ENCODE assay signal across 18 cellular contexts in genomic region chr17:7324438-7324779, GRCh38. TPM values are rescaled to one million over a fixed set of nuclear protein-coding genes. Genes with fewer than 3 reads are reported as not detected.
A peak's percentile ranks its signal among the peaks of the same experiment; 100 is the strongest.
DNase-seq lines count a peak whose midpoint lies in the region; ATAC-seq and TF ChIP-seq lines count a peak whose summit lies in the region.
"Had no signal": no experiment of that assay in that cellular context is flagged by ENCODE, and none has a peak within 500 bp of the region (broad histone marks: within the 10 kb centered on the region; RNA-seq: fewer than 3 reads in every experiment).

No MANE protein-coding gene starts in this region.

- H3K36me3 ChIP-seq in DOHH2 (ENCODE audit: control insufficient read depth, low read length) (peaks cover 72% of the 10 kb centered on the region), endodermal cell (ENCODE audit: control insufficient read depth, insufficient read depth, low read length) (peaks cover 48% of the 10 kb centered on the region)

- no peaks in the 10 kb centered on the region for H3K9me2 ChIP-seq in DOHH2 (replicated peaks; ENCODE audit: control insufficient read depth, low read length)

- H3K9ac ChIP-seq in endodermal cell (ENCODE audit: extremely low read depth, low read length, poor library complexity, severe bottlenecking): no peak overlapping the region
- H3K9ac ChIP-seq: KMS-11 had no signal

- H3K4me3 Mint-ChIP-seq in endodermal cell: no peak overlapping the region
- no peak overlapping the region for H3K4me3 Mint-ChIP-seq in stimulated activated naive B cell treated with anti-CD40 and anti-IgM and Interleukin-4, amounts not matched to agents 10 μg/mL and 1 μg/mL and 100 μg/mL, for 72 hours

- no peaks in the 10 kb centered on the region for H3K9me3 Mint-ChIP-seq in endodermal cell
- no peaks in the 10 kb centered on the region for H3K9me3 Mint-ChIP-seq in stimulated activated naive B cell treated with anti-CD40 and anti-IgM and Interleukin-4, amounts not matched to agents 10 μg/mL and 1 μg/mL and 100 μg/mL, for 72 hours
- H3K9me3 Mint-ChIP-seq: CD8-positive, alpha-beta memory T cell had no signal

- CTCF ChIA-PET in RWPE1 (lab: Yijun Ruan, JAX): interaction anchor here (1.0 kb wide), 2 partner anchors 22 to 28 kb away, joined by 3 to 5 read pairs; no protein-coding TSS in a partner anchor

- DNase-seq in RWPE1 (ENCODE audit: low spot score): no peak
- no peak for DNase-seq in endodermal cell
- no peak for DNase-seq in EL
- no peak for DNase-seq in KBM-7
- DNase-seq in stimulated activated naive B cell treated with anti-CD40 and anti-IgM and Interleukin-4, amounts not matched to agents 10 μg/mL and 1 μg/mL and 100 μg/mL, for 72 hours: no peak
- DNase-seq: AML-193, MM.1S, NCI-H1105, NCI-H187 treated with DMSO at 0.1 percent for 48 hours, NCI-H446, NCI-H748 treated with DMSO at 0.1 percent for 48 hours, SHP77 treated with DMSO at 0.1 percent for 48 hours had no signal

- TF ChIP-seq CTCF in 22Rv1 (IDR thresholded peaks at IDR 0.05): peak; percentile 71
- TF ChIP-seq CTCF in DOHH2 (IDR thresholded peaks at IDR 0.05; ENCODE audit: low read depth, low read length, poor library complexity, severe bottlenecking): peak; percentile 33
- TF ChIP-seq CTCF in RWPE1 (conservative IDR thresholded peaks at IDR 0.05; ENCODE audit: low read depth): peak; percentile 51; the same call in 1 of the 2 replicates
- TF ChIP-seq CTCF in endodermal cell (conservative IDR thresholded peaks at IDR 0.05): no peak

- peak overlapping the region; percentile 70 for H3K27ac Mint-ChIP-seq in endodermal cell
- H3K27ac Mint-ChIP-seq in stimulated activated naive B cell treated with anti-CD40 and anti-IgM and Interleukin-4, amounts not matched to agents 10 μg/mL and 1 μg/mL and 100 μg/mL, for 72 hours: no peak overlapping the region

- in situ Hi-C loops in KBM-7 (cut with MboI; ENCODE audit: low pct_unique_long_range_greater_than_20kb, low sequenced_read_pairs): no loop called here

- H4K20me1 ChIP-seq in DOHH2 (ENCODE audit: control insufficient read depth, insufficient read depth, low read depth, low read length): no peaks in the 10 kb centered on the region

- H3K4me2 ChIP-seq in DOHH2 (ENCODE audit: low read length): no peak overlapping the region
- H3K4me2 ChIP-seq: KMS-11 had no signal

- H3F3A ChIP-seq in DOHH2 (ENCODE audit: control insufficient read depth, insufficient read depth): no peaks in the 10 kb centered on the region

- POLR2A ChIA-PET in RWPE1 (lab: Yijun Ruan, JAX; ENCODE audit: low non-redundant PET): interaction anchor here (0.6 kb wide), 1 partner anchor 79 kb away, joined by 3 read pairs; no protein-coding TSS in a partner anchor

- no peak overlapping the region for H3K27ac ChIP-seq in 22Rv1
- H3K27ac ChIP-seq in DOHH2 (ENCODE audit: low read depth, low read length): no peak overlapping the region
- peak overlapping the region; percentile 33 for H3K27ac ChIP-seq in RWPE1
- H3K27ac ChIP-seq in endodermal cell (ENCODE audit: low read depth, low read length): no peak overlapping the region
- H3K27ac ChIP-seq: KMS-11, Peyer's patch had no signal

- H3K9me3 ChIP-seq in DOHH2 (ENCODE audit: control insufficient read depth, insufficient read depth, low read length): no peaks in the 10 kb centered on the region
- no peaks in the 10 kb centered on the region for H3K9me3 ChIP-seq in endodermal cell (ENCODE audit: control insufficient read depth, low read length)
- H3K9me3 ChIP-seq: Peyer's patch had no signal

- H3K4me3 ChIP-seq in DOHH2 (ENCODE audit: low read length) (no peak overlapping the region), endodermal cell (ENCODE audit: low read length) (no peak overlapping the region)
- H3K4me3 ChIP-seq: Peyer's patch had no signal

- 89 to 92% methylated on average over 2 to 3 of the region's 3 CpGs for WGBS in endodermal cell (ENCODE audit: insufficient coverage in 1 of 2, insufficient read length in 1 of 2), 2 experiments

- H3K4me1 ChIP-seq in DOHH2 (ENCODE audit: control insufficient read depth, low read length) (peaks cover 16% of the 10 kb centered on the region), endodermal cell (ENCODE audit: control insufficient read depth, insufficient read depth, low read length) (no peaks in the 10 kb centered on the region)

- H3K27me3 Mint-ChIP-seq in endodermal cell (ENCODE audit: insufficient read depth): no peaks in the 10 kb centered on the region
- H3K27me3 Mint-ChIP-seq in stimulated activated naive B cell treated with anti-CD40 and anti-IgM and Interleukin-4, amounts not matched to agents 10 μg/mL and 1 μg/mL and 100 μg/mL, for 72 hours: no peaks in the 10 kb centered on the region

- peaks cover 45% of the 10 kb centered on the region for H3K36me3 Mint-ChIP-seq in endodermal cell (ENCODE audit: low read depth)
- peaks cover 40 to 73% of the 10 kb centered on the region in 2 donors for H3K36me3 Mint-ChIP-seq in stimulated activated naive B cell treated with anti-CD40 and anti-IgM and Interleukin-4, amounts not matched to agents 10 μg/mL and 1 μg/mL and 100 μg/mL, for 72 hours

- no peaks in the 10 kb centered on the region for H3K27me3 ChIP-seq in DOHH2 (ENCODE audit: control insufficient read depth, low read length)
- H3K27me3 ChIP-seq in endodermal cell (ENCODE audit: control insufficient read depth, insufficient read depth, low read length, poor library complexity, severe bottlenecking): no peaks in the 10 kb centered on the region
- H3K27me3 ChIP-seq: Peyer's patch had no signal

- ATAC-seq in stimulated activated naive B cell treated with anti-CD40 and anti-IgM and Interleukin-4, amounts not matched to agents 10 μg/mL and 1 μg/mL and 100 μg/mL, for 72 hours (replicated peaks): no peak
- ATAC-seq in HG02852 (IDR thresholded peaks at IDR 0.05; ENCODE audit: unreplicated experiment): no peak

- H3K79me2 ChIP-seq in DOHH2 (ENCODE audit: control insufficient read depth, low read length): peaks cover 41% of the 10 kb centered on the region

- H3K4me1 Mint-ChIP-seq in endodermal cell: peaks cover 10% of the 10 kb centered on the region
- peaks cover 22 to 36% of the 10 kb centered on the region in 2 donors for H3K4me1 Mint-ChIP-seq in stimulated activated naive B cell treated with anti-CD40 and anti-IgM and Interleukin-4, amounts not matched to agents 10 μg/mL and 1 μg/mL and 100 μg/mL, for 72 hours

RNA-seq across cellular contexts. Expression of gene NEURL4, which starts 4.7 kb away (rescaled TPM):
- total RNA-seq in endodermal cell: 10 to 100 TPM; 51.3 to 52.7 TPM
- 38.0 TPM for polyA plus RNA-seq in endodermal cell (2013, experiment 1 of 2)
- polyA plus RNA-seq in endodermal cell (2013, experiment 2 of 2): 30.5 TPM

RNA-seq across cellular contexts. Expression of gene GPS2, which starts 9.2 kb away (rescaled TPM):
- 10 to 100 TPM; 43.6 to 47.2 TPM for total RNA-seq in endodermal cell
- 67.0 TPM for polyA plus RNA-seq in endodermal cell (2013, experiment 1 of 2)
- polyA plus RNA-seq in endodermal cell (2013, experiment 2 of 2): 59.0 TPM

RNA-seq across cellular contexts. Expression of gene ACAP1, which starts 11.9 kb away (rescaled TPM):
- 1 to 10 TPM; 4.5 to 8.4 TPM for total RNA-seq in endodermal cell
- polyA plus RNA-seq in endodermal cell (2013, experiment 1 of 2): 5.0 TPM
- 1.4 TPM for polyA plus RNA-seq in endodermal cell (2013, experiment 2 of 2)

RNA-seq across cellular contexts. Expression of gene EIF5A, which starts 17.0 kb away (rescaled TPM):
- total RNA-seq in endodermal cell: 100 to 1,000 TPM; 488 to 556 TPM
- 427 TPM for polyA plus RNA-seq in endodermal cell (2013, experiment 1 of 2)
- 440 TPM for polyA plus RNA-seq in endodermal cell (2013, experiment 2 of 2)

RNA-seq across cellular contexts. Expression of gene KCTD11, which starts 27.6 kb away (rescaled TPM):
- 1 to 10 TPM; 7.1 to 8.4 TPM for total RNA-seq in endodermal cell
- 9.4 TPM for polyA plus RNA-seq in endodermal cell (2013, experiment 1 of 2)
- 8.9 TPM for polyA plus RNA-seq in endodermal cell (2013, experiment 2 of 2)
